Comparison of ENCODE assay signal across 10 cellular contexts in genomic region chr2:45833968-45834344, GRCh38.
DNase-seq lines count a peak whose midpoint lies in the region; ATAC-seq and TF ChIP-seq lines count a peak whose summit lies in the region.
"Had no signal": no experiment of that assay in that cellular context is flagged by ENCODE, and none has a peak within 500 bp of the region (broad histone marks: within the 10 kb centered on the region; RNA-seq: fewer than 3 reads in every experiment).

No MANE protein-coding gene starts in this region.

- peaks cover 0 to 11% (median 0%) of the 10 kb centered on the region in 3 donors for H3K9me3 ChIP-seq in gastroesophageal sphincter

- no peak overlapping the region for H3K27ac ChIP-seq in gastroesophageal sphincter
- H3K27ac ChIP-seq: cardiac muscle cell, VCaP had no signal

- H3K27me3 ChIP-seq in gastroesophageal sphincter: no peaks in the 10 kb centered on the region
- H3K27me3 ChIP-seq: cardiac muscle cell had no signal

- TF ChIP-seq CTCF in gastroesophageal sphincter (IDR thresholded peaks at IDR 0.05): no peak

- H3K4me3 ChIP-seq in gastroesophageal sphincter: no peak overlapping the region
- H3K4me3 ChIP-seq: cardiac muscle cell had no signal

- no peak for TF ChIP-seq POLR2A in gastroesophageal sphincter (IDR thresholded peaks at IDR 0.05)

- DNase-seq in NCI-H2107 treated with DMSO at 0.1 percent for 48 hours (lab: John Stamatoyannopoulos, UW; ENCODE audit: unreplicated experiment) (no peak), NCI-H446 treated with DMSO at 0.1 percent for 48 hours (lab: John Stamatoyannopoulos, UW) (no peak), EL (no peak), DMS153 treated with DMSO at 0.1 percent for 48 hours (lab: John Stamatoyannopoulos, UW; ENCODE audit: unreplicated experiment) (no peak)

- no peak for TF ChIP-seq EP300 in gastroesophageal sphincter (IDR thresholded peaks at IDR 0.05)

- H3K36me3 ChIP-seq in gastroesophageal sphincter: no peaks in the 10 kb centered on the region
- H3K36me3 ChIP-seq: cardiac muscle cell had no signal

- 25 to 26% methylated on average over 3 of the region's 3 CpGs for WGBS in gastroesophageal sphincter (ENCODE audit: low coverage in 1 of 2), 2 donors

- ATAC-seq in GM18520 (IDR thresholded peaks at IDR 0.05; ENCODE audit: unreplicated experiment) (peak; percentile 57), GM21737 (IDR thresholded peaks at IDR 0.05; ENCODE audit: unreplicated experiment) (peak; percentile 68), HG03558 (IDR thresholded peaks at IDR 0.05; ENCODE audit: extremely low read depth, unreplicated experiment) (peak; percentile 49), gastroesophageal sphincter (peak; percentile 46)

- H3K4me1 ChIP-seq in gastroesophageal sphincter: peaks cover 0 to 18% (median 4%) of the 10 kb centered on the region in 3 donors
